In genomic region chr19:58456111-58456510, GRCh38 we compare ENCODE assay signal across 33 cellular contexts. TPM values are rescaled to one million over a fixed set of nuclear protein-coding genes. Genes with fewer than 3 reads are reported as not detected.
A peak's percentile ranks its signal among the peaks of the same experiment; 100 is the strongest.
DNase-seq lines count a peak whose midpoint lies in the region; ATAC-seq, FAIRE-seq and TF ChIP-seq lines count a peak whose summit lies in the region.
"Had no signal": no experiment of that assay in that cellular context is flagged by ENCODE, and none has a peak within 500 bp of the region (broad histone marks: within the 10 kb centered on the region; RNA-seq: fewer than 3 reads in every experiment).

No MANE protein-coding gene starts in this region.

- H2AFZ ChIP-seq in K562 (ENCODE audit: low read depth, low read length): no peak overlapping the region

- H3K27ac ChIP-seq in right atrium auricular region (no peak overlapping the region), K562 (ENCODE audit: extremely low read depth, low read depth, low read length) (no peak overlapping the region), prostate gland (no peak overlapping the region)
- H3K27ac ChIP-seq: 22Rv1; A549; BLaER1; BLaER1 treated with 17β-estradiol and CSF1 and Interleukin-3, amounts not matched to agents 10 nM and 100 nM; C4-2B had no signal

- H3K27me3 ChIP-seq in right atrium auricular region (no peaks in the 10 kb centered on the region), H7 (ENCODE audit: control insufficient read depth, insufficient read depth, low read length) (peaks cover 4% of the 10 kb centered on the region), K562 (ENCODE audit: control insufficient read depth in 2 of 2, insufficient read depth in 2 of 2, low read length in 2 of 2) (no peaks in the 10 kb centered on the region), prostate gland (replicated peaks; ENCODE audit: insufficient read depth) (no peaks in the 10 kb centered on the region)
- H3K27me3 ChIP-seq: BE2C had no signal

- H3K79me2 ChIP-seq in K562 (ENCODE audit: control insufficient read depth, insufficient read depth, low read length): peaks cover 8% of the 10 kb centered on the region; the same call in 2 of the 3 replicates

- over 99% methylated on average over 20 of the region's 35 CpGs for WGBS in K562 (ENCODE audit: insufficient coverage, low coverage, missing lambda C conversion rate)
- WGBS in prostate gland: 99% methylated on average over 11 of the region's 35 CpGs

- H3K4me2 ChIP-seq in K562 (ENCODE audit: insufficient read depth, low read length): no peak overlapping the region
- H3K4me2 ChIP-seq: A549; BLaER1; BLaER1 treated with 17β-estradiol and CSF1 and Interleukin-3, amounts not matched to agents 10 nM and 100 nM had no signal

- in situ Hi-C loops in K562 (cut with MboI): no loop called here

- H3K4me3 ChIP-seq in right atrium auricular region (no peak overlapping the region), H7 (ENCODE audit: insufficient read depth, low read depth, low read length) (no peak overlapping the region), K562 (no peak overlapping the region), prostate gland (no peak overlapping the region)
- H3K4me3 ChIP-seq: A549; BLaER1; BLaER1 treated with 17β-estradiol and CSF1 and Interleukin-3, amounts not matched to agents 10 nM and 100 nM had no signal

- H3K4me1 ChIP-seq in right atrium auricular region (peaks cover 0 to 8% of the 10 kb centered on the region in 2 donors), K562 (replicated peaks in 1 of 2; ENCODE audit: control insufficient read depth in 2 of 2, insufficient read depth in 2 of 2, low read length in 2 of 2) (peaks cover 0 to 14% of the 10 kb centered on the region in 2 experiments; a peak in 2 of 5 replicates), prostate gland (replicated peaks) (no peaks in the 10 kb centered on the region)
- H3K4me1 ChIP-seq: A549, BE2C had no signal

- FAIRE-seq in K562 (lab: Jason Lieb, UNC): no peak
- FAIRE-seq: A204.1, A549, D721Med had no signal

- no peaks in the 10 kb centered on the region for H3K9me1 ChIP-seq in K562 (ENCODE audit: control insufficient read depth, insufficient read depth, low read length)

- no peaks in the 10 kb centered on the region for H4K20me1 ChIP-seq in K562 (replicated peaks; ENCODE audit: control insufficient read depth, insufficient read depth, low read length)
- H4K20me1 ChIP-seq: BLaER1 had no signal

- intact Hi-C loops in Right ventricle myocardium inferior (cut with DNase I): no loop called here
- intact Hi-C loops in K562 (cut with micrococcal nuclease): no loop called here
- intact Hi-C loops in prostate gland (cut with DNase I): no loop called here

- no peak for TF ChIP-seq CTCF in right atrium auricular region (IDR thresholded peaks at IDR 0.05)
- TF ChIP-seq CTCF in K562 (IDR thresholded peaks at IDR 0.05 in 2 of 3, conservative IDR thresholded peaks at IDR 0.05 in 1 of 3; ENCODE audit: insufficient read depth in 2 of 3, low read depth in 1 of 3, low read length in 3 of 3): no peak
- no peak for TF ChIP-seq CTCF in prostate gland (IDR thresholded peaks at IDR 0.05)

- no TSS peak for BruUV-seq in K562 (replicated peaks; lab: Mats Ljungman, UMichigan)

- POLR2A ChIA-PET in K562 (lab: Yijun Ruan, JAX): no interaction called here

- no peak for TF ChIP-seq POLR2A in K562 (conservative IDR thresholded peaks at IDR 0.05)
- no peak for TF ChIP-seq POLR2A in prostate gland (IDR thresholded peaks at IDR 0.05)

- H3K36me3 ChIP-seq in right atrium auricular region (peaks cover 8% of the 10 kb centered on the region), H7 (replicated peaks; ENCODE audit: control insufficient read depth, insufficient read depth, low read length) (no peaks in the 10 kb centered on the region), K562 (ENCODE audit: control insufficient read depth, insufficient read depth, low read length) (peaks cover 32% of the 10 kb centered on the region; the same call in 2 of the 3 replicates), prostate gland (no peaks in the 10 kb centered on the region)

- no peak for TF ChIP-seq EP300 in K562 (IDR thresholded peaks at IDR 0.05; ENCODE audit: low read length)

- peak; percentile 49 for DNase-seq in Right ventricle myocardium inferior (ENCODE audit: missing footprints)
- no peak for DNase-seq in right atrium auricular region (ENCODE audit: low spot score)
- peak; percentile 28 for DNase-seq in H7
- no peak for DNase-seq in K562 (ENCODE audit: extremely low read depth in 1 of 4, low spot score in 3 of 4)
- DNase-seq in prostate gland (ENCODE audit: low spot score): no peak
- no peak for DNase-seq in amygdala (lab: John Stamatoyannopoulos, UW)
- DNase-seq: 8988T; ACHN; AML-193; BE2C; C1 segment of cervical spinal cord; Caco-2; Calu3; CD4-positive, alpha-beta memory T cell; CD4-positive, alpha-beta T cell; CD4-positive, CD25-positive, alpha-beta regulatory T cell; CD8-positive, alpha-beta memory T cell; CD8-positive, alpha-beta T cell; COR-L47; DMS 273 treated with DMSO at 0.1 percent for 48 hours; DMS153; DMS53; DMS79; DMS79 treated with DMSO at 0.1 percent for 48 hours; DND-41; EL had no signal

- ATAC-seq in Right ventricle myocardium inferior (no peak), K562 (no peak)
- ATAC-seq: A549; CD8-positive, alpha-beta T cell had no signal

- no peak for TF ChIP-seq RAD21 in K562 (CRISPR knock-in tag; conservative IDR thresholded peaks at IDR 0.05 in 1 of 2, IDR thresholded peaks at IDR 0.05 in 1 of 2)

- no peaks in the 10 kb centered on the region for H3K9me3 ChIP-seq in right atrium auricular region
- no peaks in the 10 kb centered on the region for H3K9me3 ChIP-seq in K562 (replicated peaks; ENCODE audit: control insufficient read depth, insufficient read depth, low read depth, low read length)
- no peaks in the 10 kb centered on the region for H3K9me3 ChIP-seq in prostate gland
- H3K9me3 ChIP-seq: A549; BE2C; BLaER1; BLaER1 treated with 17β-estradiol and CSF1 and Interleukin-3, amounts not matched to agents 10 nM and 100 nM; Caco-2 had no signal

- CTCF ChIA-PET in K562 (lab: Yijun Ruan, JAX; ENCODE audit: low intra/inter-chr PET ratio): no interaction called here

- no peak overlapping the region for H3K9ac ChIP-seq in K562 (ENCODE audit: insufficient read depth in 1 of 2, low read depth in 2 of 2, low read length in 2 of 2)
- H3K9ac ChIP-seq: BLaER1; BLaER1 treated with 17β-estradiol and CSF1 and Interleukin-3, amounts not matched to agents 10 nM and 100 nM had no signal

RNA-seq across cellular contexts. Expression of gene ZNF324B, which starts 4.7 kb away (rescaled TPM):
- total RNA-seq in Right ventricle myocardium inferior: 3.2 TPM
- 1 to 10 TPM; 2.7 to 6.9 TPM for total RNA-seq in right atrium auricular region
- total RNA-seq in H7 (2014; rRNA removed; shearing (Covaris generic)): 2.6 and 4.7 TPM in 2 replicates
- total RNA-seq in K562 (2011; cell fraction: chromatin; rRNA removed; ENCODE audit: low replicate concordance): 26.6 and 56.0 TPM in 2 replicates
- 34.7 and 40.7 TPM in 2 replicates for total RNA-seq in K562 (2011; cell fraction: nucleolus; rRNA removed)
- 26.5 and 27.8 TPM in 2 replicates for total RNA-seq in K562 (2011; cell fraction: nucleoplasm; rRNA removed)
- 12.5 and 13.5 TPM in 2 replicates for total RNA-seq in K562 (2014; rRNA removed)
- 5.8 and 7.5 TPM in 2 replicates for total RNA-seq in K562 (2014; rRNA removed; fragmentation: Illumina TruSeq; extraction: Trizol)
- total RNA-seq in K562 (2015; rRNA removed; fragmentation: Illumina TruSeq; extraction: Trizol): 9.1 and 9.3 TPM in 2 replicates
- 12.6 and 13.2 TPM in 2 replicates for total RNA-seq in K562 (2021)
- polyA plus RNA-seq in K562 (2011; rRNA removed): 3.5 and 4.7 TPM in 2 replicates
- 3.6 and 10.2 TPM in 2 replicates for polyA plus RNA-seq in K562 (2011; cell fraction: cytosol; rRNA removed)
- polyA plus RNA-seq in K562 (2011; cell fraction: nucleus; rRNA removed): 4.1 and 9.0 TPM in 2 replicates
- 4.5 and 6.6 TPM in 2 replicates for polyA plus RNA-seq in K562 (2012)
- polyA plus RNA-seq in K562 (2014; fragmentation: Illumina TruSeq; extraction: Trizol): 4.9 TPM in 2 replicates
- polyA plus RNA-seq in K562 (2014; fragmentation: Nextera tagmentation; extraction: Ambion mirVana): under 1 TPM; 0.20 to 0.25 TPM
- polyA plus RNA-seq in K562 (2014; rRNA removed): 5.7 and 6.2 TPM in 2 replicates
- 7.6 and 16.2 TPM in 2 replicates for polyA minus RNA-seq in K562 (2011; rRNA and poly(A)+ RNA removed)
- 8.3 and 11.9 TPM in 2 replicates for polyA minus RNA-seq in K562 (2011; cell fraction: cytosol; rRNA and poly(A)+ RNA removed)
- 7.8 and 12.2 TPM in 2 replicates for polyA minus RNA-seq in K562 (2011; cell fraction: nucleus; rRNA and poly(A)+ RNA removed)
- 10 to 100 TPM; 10.8 to 16.4 TPM for total RNA-seq in prostate gland

RNA-seq across cellular contexts. Expression of gene ZNF324, which starts 10.8 kb away (rescaled TPM):
- total RNA-seq in Right ventricle myocardium inferior (4.3 TPM), right atrium auricular region (1 to 10 TPM; 5.9 to 9.9 TPM), K562 (2014; rRNA removed) (15.4 and 15.8 TPM in 2 replicates), K562 (2014; rRNA removed; fragmentation: Illumina TruSeq; extraction: Trizol) (3.0 and 3.5 TPM in 2 replicates), K562 (2015; rRNA removed; fragmentation: Illumina TruSeq; extraction: Trizol) (9.6 and 11.0 TPM in 2 replicates), K562 (2021) (14.0 and 16.4 TPM in 2 replicates), prostate gland (10 to 100 TPM; 22.9 to 27.1 TPM)
- 6.6 and 6.8 TPM in 2 replicates for total RNA-seq in H7 (2014; rRNA removed; shearing (Covaris generic))
- 12.1 and 40.1 TPM in 2 replicates for total RNA-seq in K562 (2011; cell fraction: chromatin; rRNA removed; ENCODE audit: low replicate concordance)
- total RNA-seq in K562 (2011; cell fraction: nucleolus; rRNA removed): 42.5 and 54.9 TPM in 2 replicates
- 15.9 and 21.7 TPM in 2 replicates for total RNA-seq in K562 (2011; cell fraction: nucleoplasm; rRNA removed)
- polyA plus RNA-seq in K562 (2011; rRNA removed) (4.5 and 5.3 TPM in 2 replicates), K562 (2014; fragmentation: Illumina TruSeq; extraction: Trizol) (4.1 and 6.9 TPM in 2 replicates), K562 (2014; fragmentation: Nextera tagmentation; extraction: Ambion mirVana) (1 to 10 TPM in 1 of 2 experiments, under 1 TPM in 1; 0.92 to 1.2 TPM), K562 (2014; rRNA removed) (7.5 and 8.3 TPM in 2 replicates)
- 6.1 and 18.5 TPM in 2 replicates for polyA plus RNA-seq in K562 (2011; cell fraction: cytosol; rRNA removed)
- polyA plus RNA-seq in K562 (2011; cell fraction: nucleus; rRNA removed): 8.6 and 17.6 TPM in 2 replicates
- 6.9 and 7.9 TPM in 2 replicates for polyA plus RNA-seq in K562 (2012)
- polyA minus RNA-seq in K562 (2011; rRNA and poly(A)+ RNA removed): 7.5 and 12.5 TPM in 2 replicates
- polyA minus RNA-seq in K562 (2011; cell fraction: cytosol; rRNA and poly(A)+ RNA removed): 9.4 and 10.3 TPM in 2 replicates
- polyA minus RNA-seq in K562 (2011; cell fraction: nucleus; rRNA and poly(A)+ RNA removed): 31.7 and 40.8 TPM in 2 replicates

RNA-seq across cellular contexts. Expression of gene ZNF132, which starts 16.2 kb away (rescaled TPM):
- 5.1 TPM for total RNA-seq in Right ventricle myocardium inferior
- total RNA-seq in right atrium auricular region: 1 to 10 TPM; 2.7 to 3.1 TPM
- 2.1 and 3.8 TPM in 2 replicates for total RNA-seq in H7 (2014; rRNA removed; shearing (Covaris generic))
- total RNA-seq in K562 (2011; cell fraction: chromatin; rRNA removed; ENCODE audit: low replicate concordance): not detected in 2 replicates
- not detected in 2 replicates for total RNA-seq in K562 (2011; cell fraction: nucleolus; rRNA removed)
- not detected in 2 replicates for total RNA-seq in K562 (2011; cell fraction: nucleoplasm; rRNA removed)
- total RNA-seq in K562 (2014; rRNA removed): not detected in 2 replicates
- total RNA-seq in K562 (2014; rRNA removed; fragmentation: Illumina TruSeq; extraction: Trizol): not detected in 2 replicates
- total RNA-seq in K562 (2015; rRNA removed; fragmentation: Illumina TruSeq; extraction: Trizol): not detected in 2 replicates
- total RNA-seq in K562 (2021): not detected in 2 replicates
- polyA plus RNA-seq in K562 (2011; rRNA removed): 0.03 TPM in 1 of 2 replicates, not detected in the other
- polyA plus RNA-seq in K562 (2011; cell fraction: cytosol; rRNA removed): not detected in 2 replicates
- 0.06 TPM in 1 of 2 replicates, not detected in the other for polyA plus RNA-seq in K562 (2011; cell fraction: nucleus; rRNA removed)
- polyA plus RNA-seq in K562 (2012): 1.1 and 1.8 TPM in 2 replicates
- polyA plus RNA-seq in K562 (2014; fragmentation: Illumina TruSeq; extraction: Trizol): not detected in 2 replicates
- polyA plus RNA-seq in K562 (2014; fragmentation: Nextera tagmentation; extraction: Ambion mirVana): under 1 TPM; 0.14 to 0.42 TPM
- 0.03 and 0.05 TPM in 2 replicates for polyA plus RNA-seq in K562 (2014; rRNA removed)
- not detected in 2 replicates for polyA minus RNA-seq in K562 (2011; rRNA and poly(A)+ RNA removed)
- not detected in 2 replicates for polyA minus RNA-seq in K562 (2011; cell fraction: cytosol; rRNA and poly(A)+ RNA removed)
- 0.11 TPM in 1 of 2 replicates, not detected in the other for polyA minus RNA-seq in K562 (2011; cell fraction: nucleus; rRNA and poly(A)+ RNA removed)
- 10 to 100 TPM in 1 of 2 donors, 1 to 10 TPM in 1; 8.1 to 12.2 TPM for total RNA-seq in prostate gland
- total RNA-seq: Caco-2, Calu3 had no signal

RNA-seq across cellular contexts. Expression of gene ZNF446, which starts 20.0 kb away (rescaled TPM):
- 3.9 TPM for total RNA-seq in Right ventricle myocardium inferior
- total RNA-seq in right atrium auricular region: 10 to 100 TPM in 1 of 2 donors, 1 to 10 TPM in 1; 7.9 to 10.0 TPM
- 7.4 and 8.4 TPM in 2 replicates for total RNA-seq in H7 (2014; rRNA removed; shearing (Covaris generic))
- 3.8 and 13.1 TPM in 2 replicates for total RNA-seq in K562 (2011; cell fraction: chromatin; rRNA removed; ENCODE audit: low replicate concordance)
- 12.1 and 13.7 TPM in 2 replicates for total RNA-seq in K562 (2011; cell fraction: nucleolus; rRNA removed)
- 5.5 and 8.0 TPM in 2 replicates for total RNA-seq in K562 (2011; cell fraction: nucleoplasm; rRNA removed)
- 4.2 and 4.8 TPM in 2 replicates for total RNA-seq in K562 (2014; rRNA removed)
- 0.64 and 0.95 TPM in 2 replicates for total RNA-seq in K562 (2014; rRNA removed; fragmentation: Illumina TruSeq; extraction: Trizol)
- 2.5 and 3.3 TPM in 2 replicates for total RNA-seq in K562 (2015; rRNA removed; fragmentation: Illumina TruSeq; extraction: Trizol)
- total RNA-seq in K562 (2021): 3.5 and 4.3 TPM in 2 replicates
- polyA plus RNA-seq in K562 (2011; rRNA removed): 1.2 and 2.7 TPM in 2 replicates
- polyA plus RNA-seq in K562 (2011; cell fraction: cytosol; rRNA removed): 2.4 and 5.3 TPM in 2 replicates
- polyA plus RNA-seq in K562 (2011; cell fraction: nucleus; rRNA removed): 6.9 and 8.9 TPM in 2 replicates
- polyA plus RNA-seq in K562 (2012): 5.5 and 10.1 TPM in 2 replicates
- 1.2 and 2.4 TPM in 2 replicates for polyA plus RNA-seq in K562 (2014; fragmentation: Illumina TruSeq; extraction: Trizol)
- polyA plus RNA-seq in K562 (2014; fragmentation: Nextera tagmentation; extraction: Ambion mirVana): under 1 TPM; 0.07 to 0.17 TPM
- 2.6 and 3.9 TPM in 2 replicates for polyA plus RNA-seq in K562 (2014; rRNA removed)
- 1.5 and 1.9 TPM in 2 replicates for polyA minus RNA-seq in K562 (2011; rRNA and poly(A)+ RNA removed)
- polyA minus RNA-seq in K562 (2011; cell fraction: cytosol; rRNA and poly(A)+ RNA removed): 1.4 and 2.4 TPM in 2 replicates
- 6.5 and 8.3 TPM in 2 replicates for polyA minus RNA-seq in K562 (2011; cell fraction: nucleus; rRNA and poly(A)+ RNA removed)
- total RNA-seq in prostate gland: 10 to 100 TPM; 37.8 to 38.0 TPM

RNA-seq across cellular contexts. Expression of gene ZNF584, which starts 47.7 kb away (rescaled TPM):
- total RNA-seq in Right ventricle myocardium inferior: 15.8 TPM
- 10 to 100 TPM; 17.4 to 18.5 TPM for total RNA-seq in right atrium auricular region
- 3.7 and 10.2 TPM in 2 replicates for total RNA-seq in H7 (2014; rRNA removed; shearing (Covaris generic))
- 57.9 and 99.5 TPM in 2 replicates for total RNA-seq in K562 (2011; cell fraction: chromatin; rRNA removed; ENCODE audit: low replicate concordance)
- 56.2 and 62.2 TPM in 2 replicates for total RNA-seq in K562 (2011; cell fraction: nucleolus; rRNA removed)
- 46.1 and 46.3 TPM in 2 replicates for total RNA-seq in K562 (2011; cell fraction: nucleoplasm; rRNA removed)
- 35.0 and 44.2 TPM in 2 replicates for total RNA-seq in K562 (2014; rRNA removed)
- total RNA-seq in K562 (2014; rRNA removed; fragmentation: Illumina TruSeq; extraction: Trizol): 23.0 and 23.2 TPM in 2 replicates
- 22.1 and 22.9 TPM in 2 replicates for total RNA-seq in K562 (2015; rRNA removed; fragmentation: Illumina TruSeq; extraction: Trizol)
- total RNA-seq in K562 (2021): 40.9 and 43.4 TPM in 2 replicates
- polyA plus RNA-seq in K562 (2011; rRNA removed): 23.4 and 27.1 TPM in 2 replicates
- 17.0 and 29.0 TPM in 2 replicates for polyA plus RNA-seq in K562 (2011; cell fraction: cytosol; rRNA removed)
- polyA plus RNA-seq in K562 (2011; cell fraction: nucleus; rRNA removed): 16.4 and 25.4 TPM in 2 replicates
- polyA plus RNA-seq in K562 (2012): 15.7 and 20.2 TPM in 2 replicates
- polyA plus RNA-seq in K562 (2014; fragmentation: Illumina TruSeq; extraction: Trizol): 24.6 and 25.6 TPM in 2 replicates
- polyA plus RNA-seq in K562 (2014; fragmentation: Nextera tagmentation; extraction: Ambion mirVana): 1 to 10 TPM; 5.8 to 7.1 TPM
- 20.8 and 27.5 TPM in 2 replicates for polyA plus RNA-seq in K562 (2014; rRNA removed)
- polyA minus RNA-seq in K562 (2011; rRNA and poly(A)+ RNA removed): 30.5 and 38.2 TPM in 2 replicates
- 12.7 and 26.2 TPM in 2 replicates for polyA minus RNA-seq in K562 (2011; cell fraction: cytosol; rRNA and poly(A)+ RNA removed)
- polyA minus RNA-seq in K562 (2011; cell fraction: nucleus; rRNA and poly(A)+ RNA removed): 18.0 and 21.0 TPM in 2 replicates
- 10 to 100 TPM; 10.8 to 19.4 TPM for total RNA-seq in prostate gland

Comparison
In these comparisons a context has a peak if more than half of its experiments do, and no peak if none do; other contexts are left out.
1. DNase-seq: peak in Right ventricle myocardium inferior (single experiment) and H7 (single experiment); none in right atrium auricular region (single experiment), K562 (0 of 4), prostate gland (single experiment) and amygdala (0 of 56).